In genomic region chr10:47173929-47174442, GRCh38 we compare ENCODE assay signal across 21 cellular contexts.
"Had no signal": no experiment of that assay in that cellular context is flagged by ENCODE, and none has a peak within 500 bp of the region (broad histone marks: within the 10 kb centered on the region; RNA-seq: fewer than 3 reads in every experiment).

No MANE protein-coding gene starts in this region.

- H3K27me3 ChIP-seq: breast epithelium, left lung, sigmoid colon, stomach, suprapubic skin had no signal

- H3K27me3 Mint-ChIP-seq: central memory CD8-positive, alpha-beta T cell; naive thymus-derived CD8-positive, alpha-beta T cell; stimulated activated memory B cell treated with anti-CD40 and anti-IgM and Interleukin-4, amounts not matched to agents 10 μg/mL and 1 μg/mL and 100 μg/mL, for 72 hours had no signal

- H3K4me1 Mint-ChIP-seq: central memory CD8-positive, alpha-beta T cell; immature natural killer cell; stimulated activated memory B cell treated with anti-CD40 and anti-IgM and Interleukin-4, amounts not matched to agents 10 μg/mL and 1 μg/mL and 100 μg/mL, for 72 hours had no signal

- H3K36me3 ChIP-seq: breast epithelium, left lung, sigmoid colon, stomach, suprapubic skin had no signal

- H3K4me3 Mint-ChIP-seq: activated CD8-positive, alpha-beta T cell treated with anti-CD3 and anti-CD28 coated beads, Interleukin-2, amount 10 ng/mL, durations not matched to agents 7 days and 5 days; central memory CD8-positive, alpha-beta T cell; immature natural killer cell; naive thymus-derived CD8-positive, alpha-beta T cell; stimulated activated memory B cell treated with anti-CD40 and anti-IgM and Interleukin-4, amounts not matched to agents 10 μg/mL and 1 μg/mL and 100 μg/mL, for 72 hours; type B pancreatic cell had no signal

- H3K9me3 Mint-ChIP-seq: central memory CD8-positive, alpha-beta T cell; immature natural killer cell; stimulated activated memory B cell treated with anti-CD40 and anti-IgM and Interleukin-4, amounts not matched to agents 10 μg/mL and 1 μg/mL and 100 μg/mL, for 72 hours; type B pancreatic cell had no signal

- DNase-seq: activated CD4-positive, alpha-beta T cell treated with anti-CD3 and anti-CD28 coated beads for 1 hour; activated CD4-positive, alpha-beta T cell treated with anti-CD3 and anti-CD28 coated beads, Interleukin-2, amount 50 U/mL, for 1 hour; activated CD8-positive, alpha-beta T cell treated with anti-CD3 and anti-CD28 coated beads, Interleukin-2, amount 10 ng/mL, durations not matched to agents 7 days and 5 days; activated gamma-delta T cell treated with Interleukin-2 at 50 U/mL for 16 hours; activated T-cell treated with anti-CD3 and anti-CD28 coated beads, Interleukin-2, amount 50 U/mL, for 1 hour; aorta; foreskin melanocyte; immature natural killer cell; left lung; naive thymus-derived CD8-positive, alpha-beta T cell; sigmoid colon; stimulated activated CD4-positive, alpha-beta T cell treated with anti-CD3 and anti-CD28 coated beads, Interleukin-15, amount 100 ng/mL, for 24 hours; stomach had no signal

- H3K4me1 ChIP-seq: breast epithelium, left lung, sigmoid colon, stomach, suprapubic skin had no signal

- H3K4me3 ChIP-seq: breast epithelium, coronary artery, left lung, sigmoid colon, smooth muscle cell, stomach, suprapubic skin had no signal

- H3K27ac Mint-ChIP-seq: activated CD8-positive, alpha-beta T cell treated with anti-CD3 and anti-CD28 coated beads, Interleukin-2, amount 10 ng/mL, durations not matched to agents 7 days and 5 days; activated naive CD4-positive, alpha-beta T cell treated with anti-CD3 and anti-CD28 coated beads, Interleukin-2, amount 50 U/mL, for 72 hours; immature natural killer cell; naive thymus-derived CD8-positive, alpha-beta T cell; stimulated activated memory B cell treated with anti-CD40 and anti-IgM and Interleukin-4, amounts not matched to agents 10 μg/mL and 1 μg/mL and 100 μg/mL, for 72 hours; type B pancreatic cell had no signal

- H3K27ac ChIP-seq: breast epithelium, coronary artery, left lung, sigmoid colon, stomach, suprapubic skin had no signal

- H3K36me3 Mint-ChIP-seq: activated naive CD4-positive, alpha-beta T cell treated with anti-CD3 and anti-CD28 coated beads, Interleukin-2, amount 50 U/mL, for 72 hours; immature natural killer cell; naive thymus-derived CD8-positive, alpha-beta T cell; stimulated activated memory B cell treated with anti-CD40 and anti-IgM and Interleukin-4, amounts not matched to agents 10 μg/mL and 1 μg/mL and 100 μg/mL, for 72 hours; type B pancreatic cell had no signal

- ATAC-seq: activated CD8-positive, alpha-beta T cell treated with anti-CD3 and anti-CD28 coated beads, Interleukin-2, amount 10 ng/mL, durations not matched to agents 7 days and 5 days; activated naive CD4-positive, alpha-beta T cell treated with anti-CD3 and anti-CD28 coated beads, Interleukin-2, amount 50 U/mL, for 72 hours; left lung; naive thymus-derived CD8-positive, alpha-beta T cell; stimulated activated memory B cell treated with anti-CD40 and anti-IgM and Interleukin-4, amounts not matched to agents 10 μg/mL and 1 μg/mL and 100 μg/mL, for 72 hours had no signal

- H3K9me3 ChIP-seq: breast epithelium, left lung, sigmoid colon, stomach, suprapubic skin had no signal
